Comparison of ENCODE assay signal across 1 cellular context in the genomic region with DNA sequence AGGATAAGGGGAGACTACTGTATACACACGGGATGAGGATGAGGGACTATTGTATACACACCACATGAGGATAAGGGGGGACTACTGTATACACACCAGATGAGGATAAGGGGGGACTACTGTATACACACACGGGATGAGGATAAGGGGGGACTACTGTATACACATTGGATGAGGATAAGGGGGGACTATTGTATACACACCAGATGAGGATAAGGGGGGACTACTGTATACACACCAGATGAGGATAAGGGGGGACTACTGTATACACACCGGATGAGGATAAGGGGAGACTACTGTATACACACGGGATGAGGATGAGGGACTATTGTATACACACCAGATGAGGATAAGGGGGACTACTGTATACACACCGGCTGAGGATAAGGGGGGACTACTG. TPM values are rescaled to one million over a fixed set of nuclear protein-coding genes. Genes with fewer than 3 reads are reported as not detected.
"Had no signal": no experiment of that assay in that cellular context is flagged by ENCODE, and none has a peak within 500 bp of the region (broad histone marks: within the 10 kb centered on the region; RNA-seq: fewer than 3 reads in every experiment).

No MANE protein-coding gene starts in this region.

RNA-seq across cellular contexts. Expression of gene TERT, which starts 38.4 kb away (rescaled TPM):
- total RNA-seq: cerebellum had no signal
